ENCODE assay signal across 8 cellular contexts in genomic region chr16:31215287-31216115, GRCh38. TPM values are rescaled to one million over a fixed set of nuclear protein-coding genes. Genes with fewer than 3 reads are reported as not detected.
DNase-seq lines count a peak whose midpoint lies in the region; ATAC-seq and TF ChIP-seq lines count a peak whose summit lies in the region.

No MANE protein-coding gene starts in this region.

- no peaks in the 10 kb centered on the region for H3K36me3 ChIP-seq in HUES48 (ENCODE audit: control insufficient read depth, insufficient read depth, low read length)

- H3K9me3 ChIP-seq in CD4-positive, alpha-beta T cell (ENCODE audit: control insufficient read depth, low read length), result no peaks in the 10 kb centered on the region
- no peaks in the 10 kb centered on the region for H3K9me3 ChIP-seq in HUES48 (ENCODE audit: control insufficient read depth, insufficient read depth, low read length)

- no peaks in the 10 kb centered on the region for H3K9me3 Mint-ChIP-seq in CD4-positive, alpha-beta T cell
- no peaks in the 10 kb centered on the region for H3K9me3 Mint-ChIP-seq in activated T-helper 17 cell treated with anti-CD3 and anti-CD28 coated beads, Interleukin-2, amount 50 U/mL, for 72 hours
- H3K9me3 Mint-ChIP-seq in glutamatergic neuron (ENCODE audit: unreplicated experiment) (peaks cover 2% of the 10 kb centered on the region), osteocyte (ENCODE audit: unreplicated experiment) (no peaks in the 10 kb centered on the region)

- CTCF ChIA-PET in CD4-positive, alpha-beta T cell (lab: Charles Lee), result interaction anchor here (0.5 to 1.2 kb wide), 2 partner anchors 59 to 73 kb away, joined by 3 read pairs; no protein-coding TSS in a partner anchor

- no peak overlapping the region for H3K27ac Mint-ChIP-seq in CD4-positive, alpha-beta T cell
- no peak overlapping the region for H3K27ac Mint-ChIP-seq in activated T-helper 17 cell treated with anti-CD3 and anti-CD28 coated beads, Interleukin-2, amount 50 U/mL, for 72 hours
- H3K27ac Mint-ChIP-seq in glutamatergic neuron (ENCODE audit: unreplicated experiment), result no peak overlapping the region
- no peak overlapping the region for H3K27ac Mint-ChIP-seq in osteocyte (ENCODE audit: unreplicated experiment)

- intact Hi-C loops in CD4-positive, alpha-beta T cell (cut with DNase I, micrococcal nuclease), result no loop called here

- H3K36me3 Mint-ChIP-seq in CD4-positive, alpha-beta T cell (ENCODE audit: low read depth), result no peaks in the 10 kb centered on the region
- H3K36me3 Mint-ChIP-seq in activated T-helper 17 cell treated with anti-CD3 and anti-CD28 coated beads, Interleukin-2, amount 50 U/mL, for 72 hours (ENCODE audit: low read depth), result no peaks in the 10 kb centered on the region
- H3K36me3 Mint-ChIP-seq in glutamatergic neuron (ENCODE audit: unreplicated experiment), result no peaks in the 10 kb centered on the region
- H3K36me3 Mint-ChIP-seq in osteocyte (ENCODE audit: unreplicated experiment), result no peaks in the 10 kb centered on the region

- DNase-seq in CD4-positive, alpha-beta T cell, result peak in 1 of 10 experiments; percentile 16
- DNase-seq in glutamatergic neuron, result peak; percentile 34
- no peak for DNase-seq in osteocyte (ENCODE audit: extremely low spot score, unreplicated experiment)
- DNase-seq in stimulated activated CD4-positive, alpha-beta T cell treated with anti-CD3 and anti-CD28 coated beads, Interleukin-2, amount 100 ng/mL, for 48 hours, result no peak

- H3K4me1 ChIP-seq in HUES48 (ENCODE audit: control insufficient read depth, insufficient read depth, low read length), result peaks cover 26% of the 10 kb centered on the region

- peaks cover 51% of the 10 kb centered on the region for H3K27me3 Mint-ChIP-seq in CD4-positive, alpha-beta T cell
- peaks cover 25% of the 10 kb centered on the region for H3K27me3 Mint-ChIP-seq in activated T-helper 17 cell treated with anti-CD3 and anti-CD28 coated beads, Interleukin-2, amount 50 U/mL, for 72 hours
- H3K27me3 Mint-ChIP-seq in glutamatergic neuron (ENCODE audit: unreplicated experiment), result peaks cover 29% of the 10 kb centered on the region
- peaks cover 63% of the 10 kb centered on the region for H3K27me3 Mint-ChIP-seq in osteocyte (ENCODE audit: unreplicated experiment)

- H3K27me3 ChIP-seq in CD4-positive, alpha-beta T cell (ENCODE audit: control insufficient read depth, insufficient read depth, low read length), result peaks cover 49% of the 10 kb centered on the region
- peaks cover 44% of the 10 kb centered on the region for H3K27me3 ChIP-seq in HUES48 (ENCODE audit: control insufficient read depth, insufficient read depth, low read length)

- no peak overlapping the region for H3K27ac ChIP-seq in CD4-positive, alpha-beta T cell (ENCODE audit: low read depth, low read length)
- no peak overlapping the region for H3K27ac ChIP-seq in HUES48 (ENCODE audit: low read depth, low read length)

- ATAC-seq in CD4-positive, alpha-beta T cell (ENCODE audit: poor library complexity), result peak; percentile 79
- peak; percentile 60 for ATAC-seq in activated T-helper 17 cell treated with anti-CD3 and anti-CD28 coated beads, Interleukin-2, amount 50 U/mL, for 72 hours (replicated peaks)
- ATAC-seq in HG03354 (IDR thresholded peaks at IDR 0.05; ENCODE audit: poor library complexity, severe bottlenecking, unreplicated experiment) (no peak), HG02759 (IDR thresholded peaks at IDR 0.05; ENCODE audit: unreplicated experiment) (no peak)

- TF ChIP-seq CTCF in CD4-positive, alpha-beta T cell (IDR thresholded peaks at IDR 0.05), result no peak
- TF ChIP-seq CTCF in glutamatergic neuron (IDR thresholded peaks at IDR 0.05; ENCODE audit: partially characterized antibody, unreplicated experiment) (no peak), osteocyte (IDR thresholded peaks at IDR 0.05) (no peak)

- POLR2A ChIA-PET in CD4-positive, alpha-beta T cell (lab: Charles Lee), result interaction anchor here (0.7 to 3.3 kb wide), 4 partner anchors 14 to 36 kb away, joined by 3 to 24 read pairs (median 4); partner anchors contain the start of genes FUS and PYCARD

- peak overlapping the region; percentile 67 for H3K4me3 ChIP-seq in HUES48 (ENCODE audit: low read depth, low read length)

- H3K4me1 Mint-ChIP-seq in CD4-positive, alpha-beta T cell (ENCODE audit: low read depth), result peaks cover 16% of the 10 kb centered on the region
- H3K4me1 Mint-ChIP-seq in activated T-helper 17 cell treated with anti-CD3 and anti-CD28 coated beads, Interleukin-2, amount 50 U/mL, for 72 hours, result peaks cover 10% of the 10 kb centered on the region
- H3K4me1 Mint-ChIP-seq in glutamatergic neuron (ENCODE audit: low read depth, unreplicated experiment) (peaks cover 3% of the 10 kb centered on the region), osteocyte (ENCODE audit: unreplicated experiment) (peaks cover 16% of the 10 kb centered on the region)

- H3K9ac ChIP-seq in HUES48 (ENCODE audit: low read depth, low read length), result no peak overlapping the region

- H3K4me3 Mint-ChIP-seq in CD4-positive, alpha-beta T cell, result peak overlapping the region; percentile 76
- H3K4me3 Mint-ChIP-seq in activated T-helper 17 cell treated with anti-CD3 and anti-CD28 coated beads, Interleukin-2, amount 50 U/mL, for 72 hours, result peak overlapping the region; percentile 80
- H3K4me3 Mint-ChIP-seq in glutamatergic neuron (ENCODE audit: unreplicated experiment) (peak overlapping the region; percentile 88), osteocyte (ENCODE audit: unreplicated experiment) (peak overlapping the region; percentile 68)

RNA-seq across cellular contexts. Expression of gene PYDC1, which starts 1.4 kb away (rescaled TPM):
- total RNA-seq in CD4-positive, alpha-beta T cell, result not detected
- under 1 TPM in 1 of 2 donors, not detected in 1; 0.61 TPM for total RNA-seq in activated T-helper 17 cell treated with anti-CD3 and anti-CD28 coated beads, Interleukin-2, amount 50 U/mL, for 72 hours
- total RNA-seq in glutamatergic neuron (ENCODE audit: unreplicated experiment), result not detected
- not detected in 2 replicates for total RNA-seq in osteocyte

RNA-seq across cellular contexts. Expression of gene TRIM72, which starts 1.6 kb away (rescaled TPM):
- total RNA-seq in CD4-positive, alpha-beta T cell, result under 1 TPM in 1 of 2 experiments, not detected in 1; 0.17 TPM
- under 1 TPM in 1 of 2 donors, not detected in 1; 0.08 TPM for total RNA-seq in activated T-helper 17 cell treated with anti-CD3 and anti-CD28 coated beads, Interleukin-2, amount 50 U/mL, for 72 hours
- 0.10 TPM for total RNA-seq in glutamatergic neuron (ENCODE audit: unreplicated experiment)
- total RNA-seq in osteocyte, result not detected in 2 replicates

RNA-seq across cellular contexts. Expression of gene PYCARD, which starts 12.9 kb away (rescaled TPM):
- total RNA-seq in CD4-positive, alpha-beta T cell, result 1 to 10 TPM; 8.1 to 8.5 TPM
- total RNA-seq in activated T-helper 17 cell treated with anti-CD3 and anti-CD28 coated beads, Interleukin-2, amount 50 U/mL, for 72 hours, result 10 to 100 TPM in 1 of 2 donors, 1 to 10 TPM in 1; 9.6 to 25.6 TPM
- total RNA-seq in glutamatergic neuron (ENCODE audit: unreplicated experiment) (0.71 TPM), osteocyte (5.5 and 6.1 TPM in 2 replicates)

RNA-seq across cellular contexts. Expression of gene FUS, which starts 35.6 kb away (rescaled TPM):
- total RNA-seq in CD4-positive, alpha-beta T cell, result 100 to 1,000 TPM; 699 to 733 TPM
- total RNA-seq in activated T-helper 17 cell treated with anti-CD3 and anti-CD28 coated beads, Interleukin-2, amount 50 U/mL, for 72 hours, result 100 to 1,000 TPM; 425 to 686 TPM
- total RNA-seq in glutamatergic neuron (ENCODE audit: unreplicated experiment), result 473 TPM
- total RNA-seq in osteocyte, result 334 and 346 TPM in 2 replicates

RNA-seq across cellular contexts. Expression of gene ITGAM, which starts 44.3 kb away (rescaled TPM):
- 1 to 10 TPM; 1.8 to 4.3 TPM for total RNA-seq in CD4-positive, alpha-beta T cell
- total RNA-seq in activated T-helper 17 cell treated with anti-CD3 and anti-CD28 coated beads, Interleukin-2, amount 50 U/mL, for 72 hours, result 1 to 10 TPM; 4.9 to 6.4 TPM
- total RNA-seq in glutamatergic neuron (ENCODE audit: unreplicated experiment) (not detected), osteocyte (not detected in 2 replicates)

Comparison
In these comparisons a context has a peak if more than half of its experiments do, and no peak if none do; other contexts are left out.
1. ATAC-seq: peak in CD4-positive, alpha-beta T cell (single experiment) and activated T-helper 17 cell treated with anti-CD3 and anti-CD28 coated beads, Interleukin-2, amount 50 U/mL, for 72 hours (single experiment); none in HG03354 (single experiment) and HG02759 (single experiment).
2. Peak in every context shown above with its lines, with median percentiles within 50 percentile points of each other: H3K4me3 Mint-ChIP-seq.